Comparison of ENCODE assay signal across 9 cellular contexts in genomic region chr17:82351713-82352488, GRCh38. TPM values are rescaled to one million over a fixed set of nuclear protein-coding genes. Genes with fewer than 3 reads are reported as not detected.
A peak's percentile ranks its signal among the peaks of the same experiment; 100 is the strongest.
DNase-seq lines count a peak whose midpoint lies in the region; ATAC-seq, FAIRE-seq and TF ChIP-seq lines count a peak whose summit lies in the region.
"Had no signal": no experiment of that assay in that cellular context is flagged by ENCODE, and none has a peak within 500 bp of the region (broad histone marks: within the 10 kb centered on the region; RNA-seq: fewer than 3 reads in every experiment).

No MANE protein-coding gene starts in this region.

- H3K9me3 ChIP-seq in mammary epithelial cell (replicated peaks; ENCODE audit: insufficient read depth, low read length) (no peaks in the 10 kb centered on the region), keratinocyte (ENCODE audit: control insufficient read depth, low read depth, low read length) (no peaks in the 10 kb centered on the region)

- no peak overlapping the region for H3K4me2 ChIP-seq in mammary epithelial cell (ENCODE audit: insufficient read depth, low read depth, low read length)
- H3K4me2 ChIP-seq in keratinocyte (ENCODE audit: control insufficient read depth, extremely low read depth, insufficient read depth, low read depth, low read length): no peak overlapping the region

- in situ Hi-C loops in Caki2 (cut with HindIII; ENCODE audit: low pct_unique_long_range_greater_than_20kb, low sequenced_read_pairs): no loop called here
- in situ Hi-C loops in mammary epithelial cell (cut with MboI; ENCODE audit: low sequenced_read_pairs in 2 of 2): loop anchor here (5.0 to 10.0 kb wide), 4 partner anchors 63 to 423 kb away; partner anchors contain the start of genes HEXD (in 1 of the 2) and OGFOD3 (in 1 of the 2)

- no peaks in the 10 kb centered on the region for H3K79me2 ChIP-seq in mammary epithelial cell (ENCODE audit: insufficient read depth, low read length)
- H3K79me2 ChIP-seq in keratinocyte (ENCODE audit: control insufficient read depth, insufficient read depth, low read length): no peaks in the 10 kb centered on the region

- H3K9ac ChIP-seq in mammary epithelial cell (ENCODE audit: insufficient read depth, low read length) (no peak overlapping the region), keratinocyte (ENCODE audit: control insufficient read depth, extremely low read depth, insufficient read depth, low read length) (no peak overlapping the region)

- H3K9me3 Mint-ChIP-seq in WTC11: no peaks in the 10 kb centered on the region

- peaks cover 20% of the 10 kb centered on the region for H3K4me1 ChIP-seq in mammary epithelial cell (ENCODE audit: insufficient read depth, low read length)
- H3K4me1 ChIP-seq in keratinocyte (ENCODE audit: control insufficient read depth, extremely low read depth, insufficient read depth, low read length): peaks cover 14% of the 10 kb centered on the region

- H3K27me3 ChIP-seq in mammary epithelial cell (ENCODE audit: insufficient read depth, low read length) (no peaks in the 10 kb centered on the region), keratinocyte (ENCODE audit: control insufficient read depth, extremely low read depth, insufficient read depth, low read length) (peaks cover 15% of the 10 kb centered on the region)

- H3K36me3 ChIP-seq in mammary epithelial cell (ENCODE audit: insufficient read depth, low read length): no peaks in the 10 kb centered on the region
- H3K36me3 ChIP-seq in keratinocyte (ENCODE audit: control insufficient read depth in 2 of 2, extremely low read depth in 1 of 2, insufficient read depth in 2 of 2, low read length in 2 of 2): no peaks in the 10 kb centered on the region

- H4K20me1 ChIP-seq in mammary epithelial cell (ENCODE audit: insufficient read depth, low read length): no peaks in the 10 kb centered on the region
- H4K20me1 ChIP-seq in keratinocyte (ENCODE audit: control insufficient read depth, extremely low read depth, insufficient read depth, low read length): peaks cover 4% of the 10 kb centered on the region

- CTCF ChIA-PET in HEK293T (lab: Yijun Ruan, JAX): interaction anchor here (0.5 to 1.5 kb wide), 4 partner anchors 13 to 59 kb away, joined by 3 to 5 read pairs (median 4); no protein-coding TSS in a partner anchor
- CTCF ChIA-PET in WTC11 (lab: Charles Lee): interaction anchor here (1.0 to 1.8 kb wide), 10 partner anchors 10 to 178 kb away, joined by 3 to 5 read pairs (median 4); no protein-coding TSS in a partner anchor
- CTCF ChIA-PET in mammary epithelial cell (lab: Charles Lee; ENCODE audit: low non-redundant PET): interaction anchor here (0.6 kb wide), 1 partner anchor 321 kb away, joined by 3 read pairs; no protein-coding TSS in a partner anchor

- dilution Hi-C loops in mammary epithelial cell (cut with HindIII; ENCODE audit: low sequenced_read_pairs) (no loop called here), keratinocyte (cut with MboI; ENCODE audit: extremely low pct_ligation_motif_present, low sequenced_read_pairs) (no loop called here)

- H3K9me1 ChIP-seq in keratinocyte (ENCODE audit: control insufficient read depth, extremely low read depth, insufficient read depth, low read length): no peaks in the 10 kb centered on the region

- peak; percentile 97 for TF ChIP-seq CTCF in WTC11 (IDR thresholded peaks at IDR 0.05)
- TF ChIP-seq CTCF in mammary epithelial cell (conservative IDR thresholded peaks at IDR 0.05 in 1 of 2, IDR thresholded peaks at IDR 0.05 in 1 of 2; ENCODE audit: extremely low read depth in 1 of 2, insufficient read depth in 1 of 2, low read depth in 1 of 2, low read length in 2 of 2): peak; percentile 86 to 94
- TF ChIP-seq CTCF in keratinocyte (optimal IDR thresholded peaks at IDR 0.05 in 1 of 3, IDR thresholded peaks at IDR 0.05 in 1 of 3, conservative IDR thresholded peaks at IDR 0.05 in 1 of 3; ENCODE audit: extremely low read depth in 1 of 3, insufficient read depth in 2 of 3, low read length in 3 of 3): peak; percentile 90 to 95 (median 90)

- FAIRE-seq in keratinocyte (lab: Jason Lieb, UNC): peak; percentile 13

- no peaks in the 10 kb centered on the region; the same call in 1 of the 2 replicates for H3K27me3 Mint-ChIP-seq in WTC11 (ENCODE audit: low read depth)

- BruUV-seq in mammary epithelial cell (replicated peaks; lab: Mats Ljungman, UMichigan): no TSS peak

- intact Hi-C loops in mammary epithelial cell (cut with micrococcal nuclease): loop anchor here (1.0 to 5.0 kb wide), 4 partner anchors 62 to 415 kb away; no protein-coding TSS in a partner anchor

- POLR2A ChIA-PET in HEK293T (lab: Yijun Ruan, JAX) (no interaction called here), WTC11 (lab: Charles Lee) (no interaction called here)

- H3K4me1 Mint-ChIP-seq in WTC11: peaks cover 1% of the 10 kb centered on the region; the same call in 1 of the 2 replicates

- DNase-seq in Caki2 (ENCODE audit: low read depth) (peak; percentile 70), HEK293T (ENCODE audit: extremely low spot score) (peak; percentile 87), NCI-H2196 treated with DMSO at 0.1 percent for 48 hours (lab: John Stamatoyannopoulos, UW; ENCODE audit: unreplicated experiment) (peak; percentile 95), WTC11 (ENCODE audit: low spot score) (peak; percentile 92), mammary epithelial cell (peak; percentile 64), keratinocyte (ENCODE audit: low read depth, low spot score) (no peak)
- DNase-seq in stimulated activated CD4-positive, alpha-beta T cell treated with anti-CD3 and anti-CD28 coated beads, Interleukin-1b, Interleukin-23, amount 100 ng/mL, for 24 hours (ENCODE audit: low read depth in 4 of 4, low spot score in 1 of 4): peak; percentile 71 to 77 (median 74)

- H3K27ac ChIP-seq in mammary epithelial cell (ENCODE audit: insufficient read depth, low read depth, low read length) (no peak overlapping the region), keratinocyte (ENCODE audit: control insufficient read depth, insufficient read depth, low read length) (no peak overlapping the region)

- H2AFZ ChIP-seq in mammary epithelial cell (ENCODE audit: low read depth, low read length): no peak overlapping the region
- H2AFZ ChIP-seq in keratinocyte (ENCODE audit: control insufficient read depth, low read length): no peak overlapping the region

- no peak overlapping the region for H3K4me3 Mint-ChIP-seq in WTC11
- H3K4me3 Mint-ChIP-seq: activated naive CD8-positive, alpha-beta T cell had no signal

- H3K4me3 ChIP-seq in mammary epithelial cell (replicated peaks in 1 of 3; ENCODE audit: insufficient read depth in 1 of 3, low read depth in 2 of 3, low read length in 3 of 3) (no peak overlapping the region), keratinocyte (ENCODE audit: control insufficient read depth in 2 of 3, extremely low read depth in 1 of 3, insufficient read depth in 2 of 3, low read depth in 1 of 3, low read length in 3 of 3) (no peak overlapping the region)

- H3K36me3 Mint-ChIP-seq in WTC11: no peaks in the 10 kb centered on the region
- H3K36me3 Mint-ChIP-seq: activated naive CD8-positive, alpha-beta T cell had no signal

- WGBS in mammary epithelial cell (ENCODE audit: low coverage, missing lambda C conversion rate): 35% methylated on average over 20 of the region's 26 CpGs

- ATAC-seq in WTC11 (peak; percentile 95), GM19328 (IDR thresholded peaks at IDR 0.05; ENCODE audit: unreplicated experiment) (no peak)

- no peak overlapping the region for H3K27ac Mint-ChIP-seq in WTC11
- H3K27ac Mint-ChIP-seq: activated naive CD8-positive, alpha-beta T cell had no signal

RNA-seq across cellular contexts. Expression of gene TEX19, which starts 7.1 kb away (rescaled TPM):
- 0.37 and 1.9 TPM in 2 replicates for total RNA-seq in Caki2 (2014; rRNA removed; shearing (Covaris generic); ENCODE audit: low replicate concordance)
- total RNA-seq in WTC11 (2021): 0.89 to 1.4 TPM (median 1.4 TPM) in 3 replicates
- total RNA-seq in mammary epithelial cell: not detected
- not detected for polyA plus RNA-seq in mammary epithelial cell
- polyA minus RNA-seq in mammary epithelial cell: not detected
- polyA plus RNA-seq in keratinocyte: 0.06 TPM in 1 of 3 replicates, not detected in the others
- not detected for polyA plus RNA-seq in keratinocyte (2011; ENCODE audit: low read depth)
- polyA plus RNA-seq in keratinocyte (2011; cell fraction: cytosol; rRNA removed): not detected in 2 replicates
- not detected in 2 replicates for polyA plus RNA-seq in keratinocyte (2011; cell fraction: nucleus; rRNA removed)
- not detected in 2 replicates for polyA plus RNA-seq in keratinocyte (2012; ENCODE audit: low replicate concordance)
- polyA minus RNA-seq in keratinocyte: not detected in 3 replicates
- not detected for polyA minus RNA-seq in keratinocyte (2011; cell fraction: cytosol; rRNA and poly(A)+ RNA removed)
- not detected in 2 replicates for polyA minus RNA-seq in keratinocyte (2011; cell fraction: nucleus; rRNA and poly(A)+ RNA removed)

RNA-seq across cellular contexts. Expression of gene SECTM1, which starts 18.3 kb away (rescaled TPM):
- 0.24 TPM in 1 of 2 replicates, not detected in the other for total RNA-seq in Caki2 (2014; rRNA removed; shearing (Covaris generic); ENCODE audit: low replicate concordance)
- total RNA-seq in WTC11 (2021): 0.14 to 0.57 TPM (median 0.22 TPM) in 3 replicates
- 1 to 10 TPM; 2.7 to 3.5 TPM for total RNA-seq in mammary epithelial cell
- 3.0 TPM for polyA plus RNA-seq in mammary epithelial cell
- 2.4 TPM for polyA minus RNA-seq in mammary epithelial cell
- polyA plus RNA-seq in keratinocyte: 1.7 to 2.2 TPM (median 2.0 TPM) in 3 replicates
- not detected for polyA plus RNA-seq in keratinocyte (2011; ENCODE audit: low read depth)
- polyA plus RNA-seq in keratinocyte (2011; cell fraction: cytosol; rRNA removed): 0.85 and 2.5 TPM in 2 replicates
- polyA plus RNA-seq in keratinocyte (2011; cell fraction: nucleus; rRNA removed): 1.5 and 2.5 TPM in 2 replicates
- 0.78 and 3.3 TPM in 2 replicates for polyA plus RNA-seq in keratinocyte (2012; ENCODE audit: low replicate concordance)
- polyA minus RNA-seq in keratinocyte: 2.5 to 4.9 TPM (median 3.7 TPM) in 3 replicates
- 9.6 TPM for polyA minus RNA-seq in keratinocyte (2011; cell fraction: cytosol; rRNA and poly(A)+ RNA removed)
- 1.6 and 2.8 TPM in 2 replicates for polyA minus RNA-seq in keratinocyte (2011; cell fraction: nucleus; rRNA and poly(A)+ RNA removed)

RNA-seq across cellular contexts. Expression of gene UTS2R, which starts 19.7 kb away (rescaled TPM):
- not detected in 2 replicates for total RNA-seq in Caki2 (2014; rRNA removed; shearing (Covaris generic); ENCODE audit: low replicate concordance)
- total RNA-seq in WTC11 (2021) (0.46 to 0.76 TPM (median 0.53 TPM) in 3 replicates), mammary epithelial cell (not detected)
- polyA plus RNA-seq in mammary epithelial cell (not detected), keratinocyte (not detected in 3 replicates)
- polyA minus RNA-seq in mammary epithelial cell (not detected), keratinocyte (not detected in 3 replicates)
- polyA plus RNA-seq in keratinocyte (2011; ENCODE audit: low read depth): not detected
- polyA plus RNA-seq in keratinocyte (2011; cell fraction: cytosol; rRNA removed): not detected in 2 replicates
- not detected in 2 replicates for polyA plus RNA-seq in keratinocyte (2011; cell fraction: nucleus; rRNA removed)
- not detected in 2 replicates for polyA plus RNA-seq in keratinocyte (2012; ENCODE audit: low replicate concordance)
- not detected for polyA minus RNA-seq in keratinocyte (2011; cell fraction: cytosol; rRNA and poly(A)+ RNA removed)
- not detected in 2 replicates for polyA minus RNA-seq in keratinocyte (2011; cell fraction: nucleus; rRNA and poly(A)+ RNA removed)

RNA-seq across cellular contexts. Expression of gene CD7, which starts 34.5 kb away (rescaled TPM):
- not detected in 2 replicates for total RNA-seq in Caki2 (2014; rRNA removed; shearing (Covaris generic); ENCODE audit: low replicate concordance)
- total RNA-seq in WTC11 (2021) (0.74 to 1.3 TPM (median 0.92 TPM) in 3 replicates), mammary epithelial cell (not detected)
- polyA plus RNA-seq in mammary epithelial cell (not detected), keratinocyte (0.05 TPM in 1 of 3 replicates, not detected in the others)
- polyA minus RNA-seq in mammary epithelial cell (not detected), keratinocyte (not detected in 3 replicates)
- not detected for polyA plus RNA-seq in keratinocyte (2011; ENCODE audit: low read depth)
- not detected in 2 replicates for polyA plus RNA-seq in keratinocyte (2011; cell fraction: cytosol; rRNA removed)
- not detected in 2 replicates for polyA plus RNA-seq in keratinocyte (2011; cell fraction: nucleus; rRNA removed)
- not detected in 2 replicates for polyA plus RNA-seq in keratinocyte (2012; ENCODE audit: low replicate concordance)
- not detected for polyA minus RNA-seq in keratinocyte (2011; cell fraction: cytosol; rRNA and poly(A)+ RNA removed)
- not detected in 2 replicates for polyA minus RNA-seq in keratinocyte (2011; cell fraction: nucleus; rRNA and poly(A)+ RNA removed)
